8 cellular contexts compared by ENCODE assay signal in genomic region chr3:156673732-156674045, GRCh38. TPM values are rescaled to one million over a fixed set of nuclear protein-coding genes. Genes with fewer than 3 reads are reported as not detected.
A peak's percentile ranks its signal among the peaks of the same experiment; 100 is the strongest.
DNase-seq lines count a peak whose midpoint lies in the region; ATAC-seq and TF ChIP-seq lines count a peak whose summit lies in the region.

No MANE protein-coding gene starts in this region.

- H3K9ac ChIP-seq in SK-N-MC (ENCODE audit: insufficient read length) (peak overlapping the region; percentile 67), fibroblast of lung (ENCODE audit: insufficient read depth, low read length) (peak overlapping the region; percentile 97), rectal smooth muscle tissue (ENCODE audit: low read length) (peak overlapping the region; percentile 61)

- H4K20me1 ChIP-seq in fibroblast of lung (ENCODE audit: control insufficient read depth, extremely low read depth, insufficient read depth, low read length) = no peaks in the 10 kb centered on the region

- H3K27me3 ChIP-seq in GM06990 (replicated peaks; ENCODE audit: control insufficient read depth, insufficient read depth, low read length) (no peaks in the 10 kb centered on the region), fibroblast of lung (ENCODE audit: control insufficient read depth, insufficient read depth, low read length) (no peaks in the 10 kb centered on the region), rectal smooth muscle tissue (ENCODE audit: control insufficient read depth, insufficient read depth, low read length) (no peaks in the 10 kb centered on the region)

- H3K4me1 ChIP-seq in fibroblast of lung (ENCODE audit: control insufficient read depth, extremely low read depth, insufficient read depth, low read length) (no peaks in the 10 kb centered on the region), rectal smooth muscle tissue (ENCODE audit: control insufficient read depth, insufficient read depth, low read length) (peaks cover 5% of the 10 kb centered on the region)

- TF ChIP-seq CTCF in GM06990 (IDR thresholded peaks at IDR 0.05; ENCODE audit: insufficient read depth, low read length, poor library complexity, severe bottlenecking) (no peak), fibroblast of lung (conservative IDR thresholded peaks at IDR 0.05 in 1 of 2, IDR thresholded peaks at IDR 0.05 in 1 of 2; ENCODE audit: low read depth in 1 of 2, low read length in 2 of 2) (no peak)

- H3K4me3 ChIP-seq in GM06990 (replicated peaks; ENCODE audit: low read depth, low read length) = peak overlapping the region; percentile 59
- peak overlapping the region; percentile 90 for H3K4me3 ChIP-seq in SK-N-MC
- peak overlapping the region; percentile 71 to 88 (median 84) for H3K4me3 ChIP-seq in fibroblast of lung (replicated peaks in 1 of 4; ENCODE audit: control extremely low read depth in 1 of 4, insufficient read depth in 1 of 4, low read depth in 3 of 4, low read length in 4 of 4)
- peak overlapping the region; percentile 90 for H3K4me3 ChIP-seq in rectal smooth muscle tissue (ENCODE audit: low read length)

- no peaks in the 10 kb centered on the region for H3K9me3 ChIP-seq in SK-N-MC (ENCODE audit: low read depth, low read length)
- no peaks in the 10 kb centered on the region for H3K9me3 ChIP-seq in fibroblast of lung (ENCODE audit: control insufficient read depth, insufficient read depth, low read depth, low read length)

- peak overlapping the region; percentile 89 for H3K4me2 ChIP-seq in fibroblast of lung (ENCODE audit: extremely low read depth, insufficient read depth, low read length)

- H2AFZ ChIP-seq in fibroblast of lung (ENCODE audit: low read length) = peak overlapping the region; percentile 98

- ATAC-seq in HG03469 (IDR thresholded peaks at IDR 0.05; ENCODE audit: unreplicated experiment) (no peak), GM21825 (IDR thresholded peaks at IDR 0.05; ENCODE audit: unreplicated experiment) (no peak)

- H3K27ac ChIP-seq in SK-N-MC = 0 out of 2 replicates have a peak overlapping the region, but pooled peaks have one; percentile 12
- peak overlapping the region; percentile 94 for H3K27ac ChIP-seq in fibroblast of lung (ENCODE audit: insufficient read depth, low read length)
- H3K27ac ChIP-seq in rectal smooth muscle tissue (ENCODE audit: low read depth, low read length) = peak overlapping the region; percentile 96

- DNase-seq in GM06990 (ENCODE audit: extremely low read depth, insufficient read length) = no peak
- DNase-seq in SK-N-MC (ENCODE audit: low read depth, low spot score) = no peak
- DNase-seq in fibroblast of lung (ENCODE audit: low read depth in 2 of 2) = no peak
- DNase-seq in epidermal melanocyte (ENCODE audit: insufficient read length, low spot score) = no peak
- DNase-seq in NCI-H226 = no peak

- H3K36me3 ChIP-seq in GM06990 (ENCODE audit: control insufficient read depth, insufficient read depth, low read length) = peaks cover 6% of the 10 kb centered on the region
- peaks cover 23% of the 10 kb centered on the region for H3K36me3 ChIP-seq in SK-N-MC (ENCODE audit: insufficient read depth, low read length)
- H3K36me3 ChIP-seq in fibroblast of lung (ENCODE audit: control insufficient read depth, insufficient read depth, low read length) = peaks cover 3% of the 10 kb centered on the region
- no peaks in the 10 kb centered on the region for H3K36me3 ChIP-seq in rectal smooth muscle tissue (ENCODE audit: control insufficient read depth, insufficient read depth, low read length)

- peaks cover 42% of the 10 kb centered on the region for H3K79me2 ChIP-seq in fibroblast of lung (ENCODE audit: control insufficient read depth, insufficient read depth, low read length)

RNA-seq across cellular contexts. Expression of gene TIPARP, which starts 0.7 kb away (rescaled TPM):
- 15.9 and 22.1 TPM in 2 replicates for total RNA-seq in fibroblast of lung
- 8.6 and 11.8 TPM in 2 replicates for polyA plus RNA-seq in fibroblast of lung
- 7.7 and 10.8 TPM in 2 replicates for polyA plus RNA-seq in fibroblast of lung (2012)
- polyA minus RNA-seq in fibroblast of lung (ENCODE audit: low replicate concordance) = 5.3 and 9.9 TPM in 2 replicates

Comparison
In these comparisons a context has a peak if more than half of its experiments do, and no peak if none do; other contexts are left out.
1. H3K27ac ChIP-seq: peak in every context shown above with its lines; median percentile 96 in rectal smooth muscle tissue; 94 in fibroblast of lung; 12 in SK-N-MC.